23 cellular contexts compared by ENCODE assay signal in genomic region chr2:41540268-41540963, GRCh38.
"Had no signal": no experiment of that assay in that cellular context is flagged by ENCODE, and none has a peak within 500 bp of the region (broad histone marks: within the 10 kb centered on the region; RNA-seq: fewer than 3 reads in every experiment).

No MANE protein-coding gene starts in this region.

- H3K27ac ChIP-seq: coronary artery, psoas muscle, right lobe of liver, suprapubic skin had no signal

- H3K27ac Mint-ChIP-seq: activated CD8-positive, alpha-beta T cell treated with anti-CD3 and anti-CD28 coated beads, Interleukin-2, amount 10 ng/mL, durations not matched to agents 7 days and 5 days; activated naive CD8-positive, alpha-beta T cell treated with anti-CD3 and anti-CD28 coated beads, Interleukin-2, amount 50 U/mL, for 24 hours; activated T-helper 1 cell treated with anti-CD3 and anti-CD28 coated beads, Interleukin-12 subunit alpha, Interleukin-12 subunit beta, Interleukin-2, Interleukin-4 antibody, amounts not matched to agents 30 ng/mL and 10 ng/mL and 1 ng/mL, durations not matched to agents 14 hours and 24 hours and 36 hours; natural killer cell; stimulated activated effector memory CD8-positive, alpha-beta T cell treated with anti-CD3 and anti-CD28 coated beads, Interleukin-12 subunit alpha, Interleukin-12 subunit beta, amount 100 ng/mL, for 72 hours; stimulated activated naive CD8-positive, alpha-beta T cell treated with anti-CD3 and anti-CD28 coated beads, Interleukin-15, amount 100 ng/mL, for 72 hours had no signal

- H3K27me3 Mint-ChIP-seq: activated naive CD8-positive, alpha-beta T cell treated with anti-CD3 and anti-CD28 coated beads, Interleukin-2, amount 50 U/mL, for 24 hours; stimulated activated naive CD8-positive, alpha-beta T cell treated with anti-CD3 and anti-CD28 coated beads, Interleukin-15, amount 100 ng/mL, for 72 hours had no signal

- H3K4me1 Mint-ChIP-seq: activated naive CD8-positive, alpha-beta T cell treated with anti-CD3 and anti-CD28 coated beads, Interleukin-2, amount 50 U/mL, for 24 hours; natural killer cell; stimulated activated effector memory CD8-positive, alpha-beta T cell treated with anti-CD3 and anti-CD28 coated beads, Interleukin-12 subunit alpha, Interleukin-12 subunit beta, amount 100 ng/mL, for 72 hours; stimulated activated naive CD8-positive, alpha-beta T cell treated with anti-CD3 and anti-CD28 coated beads, Interleukin-15, amount 100 ng/mL, for 72 hours had no signal

- ATAC-seq: activated CD8-positive, alpha-beta T cell treated with anti-CD3 and anti-CD28 coated beads, Interleukin-2, amount 10 ng/mL, durations not matched to agents 7 days and 5 days; activated naive CD8-positive, alpha-beta T cell treated with anti-CD3 and anti-CD28 coated beads, Interleukin-2, amount 50 U/mL, for 24 hours; left lobe of liver; natural killer cell; psoas muscle; right lobe of liver; stimulated activated effector memory CD8-positive, alpha-beta T cell treated with anti-CD3 and anti-CD28 coated beads, Interleukin-12 subunit alpha, Interleukin-12 subunit beta, amount 100 ng/mL, for 72 hours; stimulated activated naive CD8-positive, alpha-beta T cell treated with anti-CD3 and anti-CD28 coated beads, Interleukin-15, amount 100 ng/mL, for 72 hours had no signal

- H3K36me3 Mint-ChIP-seq: natural killer cell; stimulated activated effector memory CD8-positive, alpha-beta T cell treated with anti-CD3 and anti-CD28 coated beads, Interleukin-12 subunit alpha, Interleukin-12 subunit beta, amount 100 ng/mL, for 72 hours had no signal

- H3K9me3 ChIP-seq: right lobe of liver, suprapubic skin, uterus had no signal

- H3K36me3 ChIP-seq: heart right ventricle, right lobe of liver, suprapubic skin, uterus had no signal

- H3K4me1 ChIP-seq: psoas muscle, right lobe of liver, suprapubic skin had no signal

- H3K27me3 ChIP-seq: heart right ventricle, right lobe of liver, suprapubic skin, uterus had no signal

- H3K4me3 Mint-ChIP-seq: activated CD8-positive, alpha-beta T cell treated with anti-CD3 and anti-CD28 coated beads, Interleukin-2, amount 10 ng/mL, durations not matched to agents 7 days and 5 days; activated naive CD8-positive, alpha-beta T cell treated with anti-CD3 and anti-CD28 coated beads, Interleukin-2, amount 50 U/mL, for 24 hours; activated T-helper 1 cell treated with anti-CD3 and anti-CD28 coated beads, Interleukin-12 subunit alpha, Interleukin-12 subunit beta, Interleukin-2, Interleukin-4 antibody, amounts not matched to agents 30 ng/mL and 10 ng/mL and 1 ng/mL, durations not matched to agents 14 hours and 24 hours and 36 hours; natural killer cell; stimulated activated effector memory CD8-positive, alpha-beta T cell treated with anti-CD3 and anti-CD28 coated beads, Interleukin-12 subunit alpha, Interleukin-12 subunit beta, amount 100 ng/mL, for 72 hours; stimulated activated naive CD8-positive, alpha-beta T cell treated with anti-CD3 and anti-CD28 coated beads, Interleukin-15, amount 100 ng/mL, for 72 hours had no signal

- H3K4me3 ChIP-seq: coronary artery, heart right ventricle, lung, psoas muscle, right lobe of liver, suprapubic skin, uterus had no signal

- DNase-seq: activated CD4-positive, alpha-beta T cell treated with anti-CD3 and anti-CD28 coated beads for 1 hour; activated CD4-positive, alpha-beta T cell treated with anti-CD3 and anti-CD28 coated beads, Interleukin-2, amount 50 U/mL, for 1 hour; activated CD8-positive, alpha-beta T cell treated with anti-CD3 and anti-CD28 coated beads, Interleukin-2, amount 10 ng/mL, durations not matched to agents 7 days and 5 days; activated gamma-delta T cell; activated naive CD4-positive, alpha-beta T cell treated with anti-CD3 and anti-CD28 coated beads, Interleukin-2, amount 50 U/mL, for 16 hours; activated naive CD8-positive, alpha-beta T cell treated with anti-CD3 and anti-CD28 coated beads, Interleukin-2, amount 50 U/mL, for 24 hours; cerebellar nuclear complex; heart right ventricle; natural killer cell; psoas muscle; right lobe of liver; small intestine; stimulated activated CD4-positive, alpha-beta T cell treated with anti-CD3 and anti-CD28 coated beads, Interleukin-2, amount 100 ng/mL, for 24 hours; stimulated activated naive CD8-positive, alpha-beta T cell treated with anti-CD3 and anti-CD28 coated beads, Interleukin-15, amount 100 ng/mL, for 72 hours; T-helper 2 cell; trophoblast cell; uterus had no signal
